16 cellular contexts compared by ENCODE assay signal in genomic region chr10:65194131-65194530, GRCh38.
DNase-seq lines count a peak whose midpoint lies in the region; ATAC-seq and TF ChIP-seq lines count a peak whose summit lies in the region.
"Had no signal": no experiment of that assay in that cellular context is flagged by ENCODE, and none has a peak within 500 bp of the region (broad histone marks: within the 10 kb centered on the region; RNA-seq: fewer than 3 reads in every experiment).

No MANE protein-coding gene starts in this region.

- no peak overlapping the region for H3K4ac ChIP-seq in mesenchymal stem cell (ENCODE audit: low read depth in 1 of 2, low read length in 2 of 2)

- H2BK120ac ChIP-seq in mesenchymal stem cell (ENCODE audit: low read depth, low read length): no peak overlapping the region

- H3K9ac ChIP-seq in mesenchymal stem cell (ENCODE audit: low read length): no peak overlapping the region
- H3K9ac ChIP-seq: parathyroid adenoma had no signal

- H3K9me3 ChIP-seq in mesenchymal stem cell (ENCODE audit: control insufficient read depth, low read length): no peaks in the 10 kb centered on the region
- no peaks in the 10 kb centered on the region for H3K9me3 ChIP-seq in body of pancreas
- H3K9me3 ChIP-seq: thoracic aorta had no signal

- no peak for TF ChIP-seq CTCF in body of pancreas (IDR thresholded peaks at IDR 0.05)

- no peak overlapping the region for H4K8ac ChIP-seq in mesenchymal stem cell (ENCODE audit: low read length)

- H3K27me3 ChIP-seq in mesenchymal stem cell (ENCODE audit: control insufficient read depth in 1 of 2, insufficient read depth in 1 of 2, low read length in 2 of 2) (no peaks in the 10 kb centered on the region), body of pancreas (no peaks in the 10 kb centered on the region)

- peak; percentile 1 for DNase-seq in AG08395 (ENCODE audit: low spot score)
- DNase-seq in NCI-H446 treated with DMSO at 0.1 percent for 48 hours (lab: John Stamatoyannopoulos, UW): peak; percentile 50
- peak; percentile 48 for DNase-seq in brain pericyte (ENCODE audit: low read depth, low spot score)
- no peak for DNase-seq in mesenchymal stem cell
- DNase-seq in NCI-H146 treated with DMSO at 0.1 percent for 48 hours (lab: John Stamatoyannopoulos, UW; ENCODE audit: unreplicated experiment): no peak
- DNase-seq in body of pancreas: no peak
- no peak for DNase-seq in G401 (ENCODE audit: low spot score)
- no peak for DNase-seq in cortex of kidney (lab: John Stamatoyannopoulos, UW)
- DNase-seq: activated gamma-delta T cell, cerebellar nuclear complex, DMS 273 treated with DMSO at 0.1 percent for 48 hours, erythroblast, NCI-H1436 treated with DMSO at 0.1 percent for 48 hours, Right ventricle myocardium superior had no signal

- no peak for TF ChIP-seq POLR2A in body of pancreas (IDR thresholded peaks at IDR 0.05)

- intact Hi-C loops in body of pancreas (cut with DNase I): no loop called here

- no peak overlapping the region for H2AFZ ChIP-seq in mesenchymal stem cell (ENCODE audit: low read depth, low read length)
- H2AFZ ChIP-seq: parathyroid adenoma had no signal

- no peak overlapping the region for H2BK12ac ChIP-seq in mesenchymal stem cell (ENCODE audit: low read length in 2 of 2)

- no peak overlapping the region for H2BK15ac ChIP-seq in mesenchymal stem cell (ENCODE audit: low read depth, poor library complexity, severe bottlenecking)

- H2BK5ac ChIP-seq in mesenchymal stem cell (ENCODE audit: low read depth, low read length, poor library complexity, severe bottlenecking): no peak overlapping the region

- no peaks in the 10 kb centered on the region for H3K36me3 ChIP-seq in mesenchymal stem cell (ENCODE audit: control insufficient read depth in 1 of 2, insufficient read depth in 2 of 2, low read depth in 1 of 2, low read length in 2 of 2)
- H3K36me3 ChIP-seq in body of pancreas (replicated peaks in 1 of 2; ENCODE audit: insufficient read depth in 1 of 2, low read depth in 2 of 2): no peaks in the 10 kb centered on the region
- H3K36me3 ChIP-seq: thoracic aorta had no signal

- H3K23ac ChIP-seq in mesenchymal stem cell (ENCODE audit: low read length in 2 of 2): no peak overlapping the region

- H4K91ac ChIP-seq in mesenchymal stem cell (ENCODE audit: low read length): no peak overlapping the region

- H3K4me2 ChIP-seq in mesenchymal stem cell (ENCODE audit: low read length, poor library complexity, severe bottlenecking): no peak overlapping the region

- H3K18ac ChIP-seq in mesenchymal stem cell (ENCODE audit: low read depth in 1 of 2, low read length in 2 of 2): no peak overlapping the region

- no peak overlapping the region for H3K14ac ChIP-seq in mesenchymal stem cell (ENCODE audit: low read length in 2 of 2)

- H3K4me1 ChIP-seq in mesenchymal stem cell (ENCODE audit: control insufficient read depth, insufficient read depth, low read depth, low read length) (peaks cover 1% of the 10 kb centered on the region), body of pancreas (no peaks in the 10 kb centered on the region)
- H3K4me1 ChIP-seq: parathyroid adenoma had no signal

- ATAC-seq in body of pancreas: no peak

- WGBS in mesenchymal stem cell: 88% methylated on average over 5 of the region's 7 CpGs
- WGBS in body of pancreas, 2 donors: 67 to 80% methylated on average over 7 of the region's 7 CpGs

- no peak overlapping the region for H2AK5ac ChIP-seq in mesenchymal stem cell (ENCODE audit: low read length, severe bottlenecking)

- H3K79me1 ChIP-seq in mesenchymal stem cell (replicated peaks; ENCODE audit: low read length, poor library complexity, severe bottlenecking): no peaks in the 10 kb centered on the region

- in situ Hi-C loops in G401 (cut with HindIII; ENCODE audit: low sequenced_read_pairs): no loop called here

- H3K27ac ChIP-seq in mesenchymal stem cell (ENCODE audit: low read length, poor library complexity, severe bottlenecking) (peak overlapping the region; percentile 54), body of pancreas (no peak overlapping the region)
- H3K27ac ChIP-seq: parathyroid adenoma, thoracic aorta had no signal

- H3K4me3 ChIP-seq in mesenchymal stem cell (ENCODE audit: insufficient read depth in 1 of 2, low read depth in 1 of 2, low read length in 2 of 2): no peak overlapping the region
- no peak overlapping the region for H3K4me3 ChIP-seq in body of pancreas
- H3K4me3 ChIP-seq: thoracic aorta had no signal

Comparison
In these comparisons a context has a peak if more than half of its experiments do, and no peak if none do; other contexts are left out.
1. DNase-seq: peak in AG08395 (single experiment), NCI-H446 treated with DMSO at 0.1 percent for 48 hours (single experiment) and brain pericyte (single experiment); none in mesenchymal stem cell (single experiment), NCI-H146 treated with DMSO at 0.1 percent for 48 hours (single experiment), body of pancreas (0 of 4), G401 (single experiment) and cortex of kidney (single experiment).